ENCODE assay signal across 25 cellular contexts in genomic region chr14:92974541-92975345, GRCh38. TPM values are rescaled to one million over a fixed set of nuclear protein-coding genes. Genes with fewer than 3 reads are reported as not detected.
DNase-seq lines count a peak whose midpoint lies in the region; ATAC-seq and TF ChIP-seq lines count a peak whose summit lies in the region.
"Had no signal": no experiment of that assay in that cellular context is flagged by ENCODE, and none has a peak within 500 bp of the region (broad histone marks: within the 10 kb centered on the region; RNA-seq: fewer than 3 reads in every experiment).

No MANE protein-coding gene starts in this region.

- H3K4me1 ChIP-seq in RWPE2 (ENCODE audit: insufficient read depth, poor library complexity, severe bottlenecking) (peaks cover 13% of the 10 kb centered on the region), left lung (peaks cover 0 to 6% of the 10 kb centered on the region in 2 donors), spleen (peaks cover 0 to 28% (median 5%) of the 10 kb centered on the region in 6 donors)

- peaks cover 50% of the 10 kb centered on the region for H3K36me3 Mint-ChIP-seq in activated T-cell treated with anti-CD3 and anti-CD28 coated beads, Interleukin-2, amount 50 U/mL, for 4 hours (ENCODE audit: insufficient read depth)
- H3K36me3 Mint-ChIP-seq in activated CD4-positive, alpha-beta memory T cell treated with anti-CD3 and anti-CD28 coated beads, Interleukin-2, amount 10 ng/mL, durations not matched to agents 7 days and 5 days (ENCODE audit: low read depth) = peaks cover 55% of the 10 kb centered on the region

- peaks cover 11% of the 10 kb centered on the region for H3K9me3 ChIP-seq in RWPE2 (ENCODE audit: severe bottlenecking)
- H3K9me3 ChIP-seq in left lung = peaks cover 0 to 37% of the 10 kb centered on the region in 2 donors
- peaks cover 5 to 56% (median 42%) of the 10 kb centered on the region in 8 donors for H3K9me3 ChIP-seq in spleen
- H3K9me3 ChIP-seq: MG63 had no signal

- intact Hi-C loops in left lung (cut with DNase I) = no loop called here
- intact Hi-C loops in spleen (cut with DNase I; ENCODE audit: low total_unique reads) = loop anchor here (5.0 kb wide), 1 partner anchor 222 kb away; no protein-coding TSS in a partner anchor

- CTCF ChIA-PET in activated CD4-positive, alpha-beta memory T cell treated with anti-CD3 and anti-CD28 coated beads, Interleukin-2, amount 10 ng/mL, durations not matched to agents 7 days and 5 days (lab: Charles Lee) = no interaction called here

- no peak overlapping the region for H3K4me3 ChIP-seq in RWPE2 (ENCODE audit: severe bottlenecking)
- H3K4me3 ChIP-seq in left lung = no peak overlapping the region
- H3K4me3 ChIP-seq in spleen = no peak overlapping the region
- H3K4me3 ChIP-seq: MG63, upper lobe of left lung had no signal

- DNase-seq in RWPE2 (ENCODE audit: low spot score) = peak; percentile 62
- DNase-seq in left lung = no peak
- DNase-seq in spleen = peak; percentile 73
- no peak for DNase-seq in occipital lobe (lab: John Stamatoyannopoulos, UW)
- DNase-seq in NCI-H187 treated with DMSO at 0.1 percent for 48 hours (lab: John Stamatoyannopoulos, UW) = no peak
- DNase-seq in activated T-cell treated with anti-CD3 and anti-CD28 coated beads, Interleukin-2, amount 50 U/mL, for 4 hours = no peak
- no peak for DNase-seq in activated CD4-positive, alpha-beta memory T cell treated with anti-CD3 and anti-CD28 coated beads, Interleukin-2, amount 10 ng/mL, durations not matched to agents 7 days and 5 days
- DNase-seq: activated CD4-positive, alpha-beta T cell treated with anti-CD3 and anti-CD28 coated beads, Interleukin-2, amount 50 U/mL, for 48 hours; activated effector memory CD4-positive, alpha-beta T cell treated with Interleukin-2 at 50 U/mL for 16 hours; activated naive CD8-positive, alpha-beta T cell treated with anti-CD3 and anti-CD28 coated beads, Interleukin-2, amount 10 ng/mL, durations not matched to agents 7 days and 5 days; endodermal cell; glutamatergic neuron; NCI-H1436; NCI-H524 treated with DMSO at 0.1 percent for 48 hours; stimulated activated CD4-positive, alpha-beta T cell treated with anti-CD3 and anti-CD28 coated beads, Interleukin-2, amount 100 ng/mL, for 48 hours; stimulated activated naive B cell treated with anti-CD40 and anti-IgM and Interleukin-4, amounts not matched to agents 10 μg/mL and 1 μg/mL and 100 μg/mL, for 72 hours; upper lobe of left lung had no signal

- H3K4me3 Mint-ChIP-seq in activated T-cell treated with anti-CD3 and anti-CD28 coated beads, Interleukin-2, amount 50 U/mL, for 4 hours = no peak overlapping the region
- no peak overlapping the region for H3K4me3 Mint-ChIP-seq in activated CD4-positive, alpha-beta memory T cell treated with anti-CD3 and anti-CD28 coated beads, Interleukin-2, amount 10 ng/mL, durations not matched to agents 7 days and 5 days
- H3K4me3 Mint-ChIP-seq: activated naive CD8-positive, alpha-beta T cell treated with anti-CD3 and anti-CD28 coated beads, Interleukin-2, amount 10 ng/mL, durations not matched to agents 7 days and 5 days; CD14-positive monocyte; endodermal cell; mesothelial cell of epicardium; natural killer cell treated with Interleukin-12 subunit alpha and Interleukin-12 subunit beta and Interleukin-15 and Interleukin-18, amount 100 ng/mL, for 72 hours; stimulated activated naive B cell treated with anti-CD40 and anti-IgM and Interleukin-4, amounts not matched to agents 10 μg/mL and 1 μg/mL and 100 μg/mL, for 72 hours had no signal

- H3K27me3 ChIP-seq in RWPE2 (ENCODE audit: insufficient read depth, poor library complexity, severe bottlenecking) = no peaks in the 10 kb centered on the region
- H3K27me3 ChIP-seq in left lung = no peaks in the 10 kb centered on the region
- H3K27me3 ChIP-seq in spleen (replicated peaks in 1 of 7) = no peaks in the 10 kb centered on the region
- H3K27me3 ChIP-seq: MG63, upper lobe of left lung had no signal

- POLR2A ChIA-PET in activated CD4-positive, alpha-beta memory T cell treated with anti-CD3 and anti-CD28 coated beads, Interleukin-2, amount 10 ng/mL, durations not matched to agents 7 days and 5 days (lab: Charles Lee) = no interaction called here

- H3K36me3 ChIP-seq in RWPE2 (ENCODE audit: low read depth) (peaks cover 20% of the 10 kb centered on the region), left lung (peaks cover 0 to 45% of the 10 kb centered on the region in 2 donors), spleen (peaks cover 0 to 74% (median 14%) of the 10 kb centered on the region in 6 donors)

- TF ChIP-seq CTCF in 22Rv1 (IDR thresholded peaks at IDR 0.05) (no peak), RWPE2 (IDR thresholded peaks at IDR 0.05; ENCODE audit: poor library complexity, severe bottlenecking) (no peak), left lung (IDR thresholded peaks at IDR 0.05) (no peak), spleen (IDR thresholded peaks at IDR 0.05 in 8 of 11, conservative IDR thresholded peaks at IDR 0.05 in 3 of 11) (no peak)

- ATAC-seq in RWPE2 (ENCODE audit: low read depth) (peak; percentile 5; the same call in 1 of the 3 replicates), left lung (peak; percentile 7)
- no peak for ATAC-seq in activated T-cell treated with anti-CD3 and anti-CD28 coated beads, Interleukin-2, amount 50 U/mL, for 4 hours
- ATAC-seq: SK-N-SH treated with all-trans-retinoic acid at 6 μM for 48 hours; stimulated activated naive B cell treated with anti-CD40 and anti-IgM and Interleukin-4, amounts not matched to agents 10 μg/mL and 1 μg/mL and 100 μg/mL, for 72 hours had no signal

- no peaks in the 10 kb centered on the region for H3K4me1 Mint-ChIP-seq in activated T-cell treated with anti-CD3 and anti-CD28 coated beads, Interleukin-2, amount 50 U/mL, for 4 hours (ENCODE audit: low read depth)
- no peaks in the 10 kb centered on the region for H3K4me1 Mint-ChIP-seq in activated CD4-positive, alpha-beta memory T cell treated with anti-CD3 and anti-CD28 coated beads, Interleukin-2, amount 10 ng/mL, durations not matched to agents 7 days and 5 days
- H3K4me1 Mint-ChIP-seq: activated naive CD8-positive, alpha-beta T cell treated with anti-CD3 and anti-CD28 coated beads, Interleukin-2, amount 10 ng/mL, durations not matched to agents 7 days and 5 days; mesothelial cell of epicardium had no signal

- H3K27ac ChIP-seq in 22Rv1 (peak overlapping the region; percentile 46), RWPE2 (ENCODE audit: poor library complexity, severe bottlenecking) (peak overlapping the region; percentile 50), left lung (no peak overlapping the region), spleen (peak overlapping the region in 2 of 8 donors; percentile 30 to 65)

- no peak overlapping the region for H3K27ac Mint-ChIP-seq in activated CD4-positive, alpha-beta memory T cell treated with anti-CD3 and anti-CD28 coated beads, Interleukin-2, amount 10 ng/mL, durations not matched to agents 7 days and 5 days
- H3K27ac Mint-ChIP-seq: activated naive CD8-positive, alpha-beta T cell treated with anti-CD3 and anti-CD28 coated beads, Interleukin-2, amount 10 ng/mL, durations not matched to agents 7 days and 5 days; endodermal cell; mesothelial cell of epicardium; natural killer cell treated with Interleukin-12 subunit alpha and Interleukin-12 subunit beta and Interleukin-15 and Interleukin-18, amount 100 ng/mL, for 72 hours; stimulated activated naive B cell treated with anti-CD40 and anti-IgM and Interleukin-4, amounts not matched to agents 10 μg/mL and 1 μg/mL and 100 μg/mL, for 72 hours had no signal

- H3K9me3 Mint-ChIP-seq in activated T-cell treated with anti-CD3 and anti-CD28 coated beads, Interleukin-2, amount 50 U/mL, for 4 hours = peaks cover 35% of the 10 kb centered on the region
- H3K9me3 Mint-ChIP-seq in activated CD4-positive, alpha-beta memory T cell treated with anti-CD3 and anti-CD28 coated beads, Interleukin-2, amount 10 ng/mL, durations not matched to agents 7 days and 5 days = peaks cover 45% of the 10 kb centered on the region

- no peak for TF ChIP-seq POLR2A in spleen (IDR thresholded peaks at IDR 0.05)

- 91 to 95% (median 94%) methylated on average over 13 to 17 of the region's 17 CpGs for WGBS in spleen, 5 donors

- no peaks in the 10 kb centered on the region for H3K27me3 Mint-ChIP-seq in activated T-cell treated with anti-CD3 and anti-CD28 coated beads, Interleukin-2, amount 50 U/mL, for 4 hours (ENCODE audit: low read depth)
- H3K27me3 Mint-ChIP-seq in activated CD4-positive, alpha-beta memory T cell treated with anti-CD3 and anti-CD28 coated beads, Interleukin-2, amount 10 ng/mL, durations not matched to agents 7 days and 5 days = no peaks in the 10 kb centered on the region
- H3K27me3 Mint-ChIP-seq: activated naive CD8-positive, alpha-beta T cell treated with anti-CD3 and anti-CD28 coated beads, Interleukin-2, amount 10 ng/mL, durations not matched to agents 7 days and 5 days; natural killer cell treated with Interleukin-12 subunit alpha and Interleukin-12 subunit beta and Interleukin-15 and Interleukin-18, amount 100 ng/mL, for 72 hours; stimulated activated naive B cell treated with anti-CD40 and anti-IgM and Interleukin-4, amounts not matched to agents 10 μg/mL and 1 μg/mL and 100 μg/mL, for 72 hours had no signal

RNA-seq across cellular contexts. Expression of gene CHGA, which starts 51.8 kb away (rescaled TPM):
- under 1 TPM in 1 of 2 donors, not detected in 1; 0.12 TPM for total RNA-seq in left lung
- not detected for total RNA-seq in spleen
- polyA plus RNA-seq in spleen = under 1 TPM in 2 of 3 donors, not detected in 1; 0.09 to 0.20 TPM
- 37.9 TPM for total RNA-seq in occipital lobe
- under 1 TPM in 1 of 3 donors, not detected in 2; 0.18 TPM for total RNA-seq in activated T-cell treated with anti-CD3 and anti-CD28 coated beads, Interleukin-2, amount 50 U/mL, for 4 hours
- total RNA-seq in activated CD4-positive, alpha-beta memory T cell treated with anti-CD3 and anti-CD28 coated beads, Interleukin-2, amount 10 ng/mL, durations not matched to agents 7 days and 5 days = not detected
- total RNA-seq: activated naive CD8-positive, alpha-beta T cell treated with anti-CD3 and anti-CD28 coated beads, Interleukin-2, amount 10 ng/mL, durations not matched to agents 7 days and 5 days; fibroblast of lung; mesothelial cell of epicardium; natural killer cell treated with Interleukin-12 subunit alpha and Interleukin-12 subunit beta and Interleukin-15 and Interleukin-18, amount 100 ng/mL, for 72 hours; T-helper 2 cell treated with Interferon-gamma antibody and Interleukin-4, amounts not matched to agents 100 ng/mL and 5 ng/mL, for 36 hours had no signal
- polyA plus RNA-seq: CD14-positive monocyte, fibroblast of lung had no signal

Comparison
In these comparisons a context has a peak if more than half of its experiments do, and no peak if none do; other contexts are left out.
1. H3K27ac ChIP-seq: peak in 22Rv1 (single experiment) and RWPE2 (single experiment); none in left lung (0 of 2).
2. ATAC-seq: peak in RWPE2 (single experiment) and left lung (single experiment); none in activated T-cell treated with anti-CD3 and anti-CD28 coated beads, Interleukin-2, amount 50 U/mL, for 4 hours (0 of 2).
3. DNase-seq: peak in RWPE2 (single experiment) and spleen (single experiment); none in left lung (0 of 2), occipital lobe (single experiment), NCI-H187 treated with DMSO at 0.1 percent for 48 hours (single experiment), activated T-cell treated with anti-CD3 and anti-CD28 coated beads, Interleukin-2, amount 50 U/mL, for 4 hours (single experiment) and activated CD4-positive, alpha-beta memory T cell treated with anti-CD3 and anti-CD28 coated beads, Interleukin-2, amount 10 ng/mL, durations not matched to agents 7 days and 5 days (single experiment).
4. RNA of gene CHGA, which starts 51.8 kb away (total RNA-seq): 37.9 TPM in occipital lobe (single experiment); 0.12 TPM in left lung, 0.18 TPM in activated T-cell treated with anti-CD3 and anti-CD28 coated beads, Interleukin-2, amount 50 U/mL, for 4 hours, not detected in spleen and not detected in activated CD4-positive, alpha-beta memory T cell treated with anti-CD3 and anti-CD28 coated beads, Interleukin-2, amount 10 ng/mL, durations not matched to agents 7 days and 5 days; every median in the first group is over 10 times any median in the second.